ENCODE assay signal across 2 cellular contexts in genomic region chr18:74793746-74794145, GRCh38.
TF ChIP-seq lines count a peak whose summit lies in the region.

No MANE protein-coding gene starts in this region.

TF ChIP-seq in GM23338, 12 proteins besides CTCF, POLR2A, EP300 and RAD21 (continued from another document):
- no peak for TF ChIP-seq STAT1 (IDR thresholded peaks at IDR 0.05; ENCODE audit: unreplicated experiment)
- no peak for TF ChIP-seq JUNB (IDR thresholded peaks at IDR 0.05; ENCODE audit: unreplicated experiment)
- no peak for TF ChIP-seq ZNF331 (CRISPR knock-in tag; IDR thresholded peaks at IDR 0.05; ENCODE audit: low read depth)
- no peak for TF ChIP-seq EZH2 (IDR thresholded peaks at IDR 0.05; ENCODE audit: low read depth, unreplicated experiment)
- no peak for TF ChIP-seq REST (IDR thresholded peaks at IDR 0.05; ENCODE audit: unreplicated experiment)
- TF ChIP-seq ZNF462 (CRISPR knock-in tag; IDR thresholded peaks at IDR 0.05) = no peak

TF ChIP-seq in WTC11, 78 proteins besides CTCF, POLR2A, EP300 and RAD21 (continued from another document):
- TF ChIP-seq STAT6 (CRISPR knock-in tag; conservative IDR thresholded peaks at IDR 0.05; ENCODE audit: low read depth) (no peak), PRRX2 (CRISPR knock-in tag; IDR thresholded peaks at IDR 0.05) (no peak), MAX (CRISPR knock-in tag; IDR thresholded peaks at IDR 0.05) (no peak), ZNF281 (CRISPR knock-in tag; IDR thresholded peaks at IDR 0.05) (no peak), ERG (CRISPR knock-in tag; IDR thresholded peaks at IDR 0.05) (no peak), HMGXB4 (CRISPR knock-in tag; IDR thresholded peaks at IDR 0.05) (no peak), ZNF532 (CRISPR knock-in tag; IDR thresholded peaks at IDR 0.05; ENCODE audit: borderline replicate concordance) (no peak), E2F1 (CRISPR knock-in tag; IDR thresholded peaks at IDR 0.05) (no peak), JAZF1 (CRISPR knock-in tag; IDR thresholded peaks at IDR 0.05) (no peak), GRHL2 (CRISPR knock-in tag; IDR thresholded peaks at IDR 0.05; ENCODE audit: insufficient replicate concordance, severe bottlenecking) (no peak)
